In genomic region chr2:158973511-158973956, GRCh38 we compare ENCODE assay signal across 15 cellular contexts. TPM values are rescaled to one million over a fixed set of nuclear protein-coding genes. Genes with fewer than 3 reads are reported as not detected.
DNase-seq lines count a peak whose midpoint lies in the region; ATAC-seq and TF ChIP-seq lines count a peak whose summit lies in the region.
"Had no signal": no experiment of that assay in that cellular context is flagged by ENCODE, and none has a peak within 500 bp of the region (broad histone marks: within the 10 kb centered on the region; RNA-seq: fewer than 3 reads in every experiment).

No MANE protein-coding gene starts in this region.

- peaks cover 2% of the 10 kb centered on the region for H3K27me3 Mint-ChIP-seq in type B pancreatic cell

- TF ChIP-seq CTCF in type B pancreatic cell (conservative IDR thresholded peaks at IDR 0.05), result no peak

- H3K36me3 Mint-ChIP-seq in type B pancreatic cell, result peaks cover 9% of the 10 kb centered on the region

- no peak for ATAC-seq in GM18511 (IDR thresholded peaks at IDR 0.05; ENCODE audit: unreplicated experiment)
- ATAC-seq: left ventricle myocardium superior had no signal

- H3K9me3 Mint-ChIP-seq in type B pancreatic cell, result no peaks in the 10 kb centered on the region
- H3K9me3 Mint-ChIP-seq: activated T-helper 1 cell treated with anti-CD3 and anti-CD28 coated beads, Interleukin-12 subunit alpha, Interleukin-12 subunit beta, Interleukin-2, Interleukin-4 antibody, amounts not matched to agents 30 ng/mL and 10 ng/mL and 1 ng/mL, durations not matched to agents 14 hours and 24 hours and 36 hours had no signal

- DNase-seq in NCI-H2081 (lab: John Stamatoyannopoulos, UW), result peak; percentile 44 to 67
- no peak for DNase-seq in NCI-H2081 treated with DMSO at 0.1 percent for 48 hours (lab: John Stamatoyannopoulos, UW)
- peak; percentile 93 for DNase-seq in NCI-H526 treated with DMSO at 0.1 percent for 48 hours (lab: John Stamatoyannopoulos, UW)
- peak; percentile 75 for DNase-seq in fibroblast of gingiva (ENCODE audit: low read depth)
- DNase-seq in type B pancreatic cell (ENCODE audit: extremely low spot score, unreplicated experiment), result no peak
- no peak for DNase-seq in activated T-cell treated with anti-CD3 and anti-CD28 coated beads, Interleukin-2, amount 50 U/mL, for 1 hour
- DNase-seq in SIG-M5 treated with dmso at 0.1 percent for 504 hours (lab: John Stamatoyannopoulos, UW; ENCODE audit: unreplicated experiment), result no peak
- DNase-seq: EL, Karpas-422, left ventricle myocardium superior, Peyer's patch, posterior cingulate gyrus, testis had no signal

- H3K4me1 Mint-ChIP-seq in type B pancreatic cell (ENCODE audit: unreplicated experiment), result peaks cover 41% of the 10 kb centered on the region

- H3K4me3 Mint-ChIP-seq in type B pancreatic cell, result peak overlapping the region; percentile 96
- H3K4me3 Mint-ChIP-seq: activated T-helper 1 cell treated with anti-CD3 and anti-CD28 coated beads, Interleukin-12 subunit alpha, Interleukin-12 subunit beta, Interleukin-2, Interleukin-4 antibody, amounts not matched to agents 30 ng/mL and 10 ng/mL and 1 ng/mL, durations not matched to agents 14 hours and 24 hours and 36 hours had no signal

- peak overlapping the region; percentile 32 for H3K27ac Mint-ChIP-seq in type B pancreatic cell
- H3K27ac Mint-ChIP-seq: activated T-helper 1 cell treated with anti-CD3 and anti-CD28 coated beads, Interleukin-12 subunit alpha, Interleukin-12 subunit beta, Interleukin-2, Interleukin-4 antibody, amounts not matched to agents 30 ng/mL and 10 ng/mL and 1 ng/mL, durations not matched to agents 14 hours and 24 hours and 36 hours had no signal

RNA-seq across cellular contexts. Expression of gene TANC1, which starts 5.1 kb away (rescaled TPM):
- total RNA-seq in type B pancreatic cell (ENCODE audit: low replicate concordance), result 56.9 and 138 TPM in 2 replicates

Comparison
In these comparisons a context has a peak if more than half of its experiments do, and no peak if none do; other contexts are left out.
1. DNase-seq: peak in NCI-H2081 (2 of 2), NCI-H526 treated with DMSO at 0.1 percent for 48 hours (single experiment) and fibroblast of gingiva (single experiment); none in NCI-H2081 treated with DMSO at 0.1 percent for 48 hours (single experiment), type B pancreatic cell (single experiment), activated T-cell treated with anti-CD3 and anti-CD28 coated beads, Interleukin-2, amount 50 U/mL, for 1 hour (single experiment) and SIG-M5 treated with dmso at 0.1 percent for 504 hours (single experiment).